Comparison of ENCODE assay signal across 1 cellular context in the genomic region with DNA sequence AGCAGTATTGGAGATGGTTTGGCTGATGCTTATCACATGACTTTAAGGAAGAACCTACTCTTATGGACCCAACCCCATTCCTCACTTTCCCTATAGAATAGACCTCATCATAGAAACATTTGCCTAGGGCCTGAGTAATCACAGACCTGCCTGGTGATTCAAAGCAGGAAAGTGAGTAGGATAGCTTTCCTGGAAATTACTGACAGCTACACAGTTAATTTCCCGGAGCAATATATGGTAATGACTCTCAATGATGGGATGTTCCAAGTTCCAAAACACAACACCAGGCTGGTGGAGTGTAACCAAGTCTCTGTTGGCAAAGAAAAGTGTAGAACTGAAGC.
TF ChIP-seq lines count a peak whose summit lies in the region.

No MANE protein-coding gene starts in this region.

TF ChIP-seq in HepG2, 621 proteins besides CTCF, POLR2A, EP300 and RAD21 (continued from another document):
- TF ChIP-seq PAXIP1 (CRISPR knock-in tag; conservative IDR thresholded peaks at IDR 0.05) (no peak), EZH2 (conservative IDR thresholded peaks at IDR 0.05; ENCODE audit: low read depth, low read length) (no peak), ZNF720 (CRISPR knock-in tag; IDR thresholded peaks at IDR 0.05) (no peak), ETV5 (CRISPR knock-in tag; IDR thresholded peaks at IDR 0.05; ENCODE audit: borderline replicate concordance) (no peak), LCORL (IDR thresholded peaks at IDR 0.05) (no peak), LCORL (CRISPR knock-in tag; IDR thresholded peaks at IDR 0.05) (no peak), SATB2 (CRISPR knock-in tag; IDR thresholded peaks at IDR 0.05) (no peak)
- TF ChIP-seq, protein P1, sequence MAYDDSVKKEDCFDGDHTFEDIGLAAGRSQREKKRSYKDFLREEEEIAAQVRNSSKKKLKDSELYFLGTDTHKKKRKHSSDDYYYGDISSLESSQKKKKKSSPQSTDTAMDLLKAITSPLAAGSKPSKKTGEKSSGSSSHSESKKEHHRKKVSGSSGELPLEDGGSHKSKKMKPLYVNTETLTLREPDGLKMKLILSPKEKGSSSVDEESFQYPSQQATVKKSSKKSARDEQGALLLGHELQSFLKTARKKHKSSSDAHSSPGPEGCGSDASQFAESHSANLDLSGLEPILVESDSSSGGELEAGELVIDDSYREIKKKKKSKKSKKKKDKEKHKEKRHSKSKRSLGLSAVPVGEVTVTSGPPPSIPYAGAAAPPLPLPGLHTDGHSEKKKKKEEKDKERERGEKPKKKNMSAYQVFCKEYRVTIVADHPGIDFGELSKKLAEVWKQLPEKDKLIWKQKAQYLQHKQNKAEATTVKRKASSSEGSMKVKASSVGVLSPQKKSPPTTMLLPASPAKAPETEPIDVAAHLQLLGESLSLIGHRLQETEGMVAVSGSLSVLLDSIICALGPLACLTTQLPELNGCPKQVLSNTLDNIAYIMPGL (CRISPR knock-in tag; IDR thresholded peaks at IDR 0.05; ENCODE audit: borderline replicate concordance in 1 of 2, low read depth in 1 of 2), result no peak
- TF ChIP-seq, protein P2, sequence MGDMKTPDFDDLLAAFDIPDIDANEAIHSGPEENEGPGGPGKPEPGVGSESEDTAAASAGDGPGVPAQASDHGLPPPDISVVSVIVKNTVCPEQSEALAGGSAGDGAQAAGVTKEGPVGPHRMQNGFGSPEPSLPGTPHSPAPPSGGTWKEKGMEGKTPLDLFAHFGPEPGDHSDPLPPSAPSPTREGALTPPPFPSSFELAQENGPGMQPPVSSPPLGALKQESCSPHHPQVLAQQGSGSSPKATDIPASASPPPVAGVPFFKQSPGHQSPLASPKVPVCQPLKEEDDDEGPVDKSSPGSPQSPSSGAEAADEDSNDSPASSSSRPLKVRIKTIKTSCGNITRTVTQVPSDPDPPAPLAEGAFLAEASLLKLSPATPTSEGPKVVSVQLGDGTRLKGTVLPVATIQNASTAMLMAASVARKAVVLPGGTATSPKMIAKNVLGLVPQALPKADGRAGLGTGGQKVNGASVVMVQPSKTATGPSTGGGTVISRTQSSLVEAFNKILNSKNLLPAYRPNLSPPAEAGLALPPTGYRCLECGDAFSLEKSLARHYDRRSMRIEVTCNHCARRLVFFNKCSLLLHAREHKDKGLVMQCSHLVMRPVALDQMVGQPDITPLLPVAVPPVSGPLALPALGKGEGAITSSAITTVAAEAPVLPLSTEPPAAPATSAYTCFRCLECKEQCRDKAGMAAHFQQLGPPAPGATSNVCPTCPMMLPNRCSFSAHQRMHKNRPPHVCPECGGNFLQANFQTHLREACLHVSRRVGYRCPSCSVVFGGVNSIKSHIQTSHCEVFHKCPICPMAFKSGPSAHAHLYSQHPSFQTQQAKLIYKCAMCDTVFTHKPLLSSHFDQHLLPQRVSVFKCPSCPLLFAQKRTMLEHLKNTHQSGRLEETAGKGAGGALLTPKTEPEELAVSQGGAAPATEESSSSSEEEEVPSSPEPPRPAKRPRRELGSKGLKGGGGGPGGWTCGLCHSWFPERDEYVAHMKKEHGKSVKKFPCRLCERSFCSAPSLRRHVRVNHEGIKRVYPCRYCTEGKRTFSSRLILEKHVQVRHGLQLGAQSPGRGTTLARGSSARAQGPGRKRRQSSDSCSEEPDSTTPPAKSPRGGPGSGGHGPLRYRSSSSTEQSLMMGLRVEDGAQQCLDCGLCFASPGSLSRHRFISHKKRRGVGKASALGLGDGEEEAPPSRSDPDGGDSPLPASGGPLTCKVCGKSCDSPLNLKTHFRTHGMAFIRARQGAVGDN (CRISPR knock-in tag; IDR thresholded peaks at IDR 0.05), result no peak
